Comparison of ENCODE assay signal across 1 cellular context in genomic region chr19:48746738-48747575, GRCh38.
A peak's percentile ranks its signal among the peaks of the same experiment; 100 is the strongest.
TF ChIP-seq lines count a peak whose summit lies in the region.

IZUMO1 (minus strand) TSS chr19:48746909; CDS start chr19:48745859, 1,050 bp downstream.

TF ChIP-seq in HEK293, 187 proteins besides CTCF, POLR2A, EP300 and RAD21 (continued from another document):
- TF ChIP-seq ATF2 (tag by site-specific recombination; IDR thresholded peaks at IDR 0.05; ENCODE audit: low read depth): peak; percentile 95
- TF ChIP-seq ZNF76 (tag by site-specific recombination; IDR thresholded peaks at IDR 0.05; ENCODE audit: borderline replicate concordance, low read depth): peak; percentile 96
- TF ChIP-seq GLI4 (tag by site-specific recombination; IDR thresholded peaks at IDR 0.05): no peak
- TF ChIP-seq ZNF18 (tag by site-specific recombination; IDR thresholded peaks at IDR 0.05): no peak
- peak; percentile 52 for TF ChIP-seq SP2 (tag by site-specific recombination; IDR thresholded peaks at IDR 0.05)
- peak; percentile 53; the same call in 1 of the 2 replicates for TF ChIP-seq SP3 (tag by site-specific recombination; IDR thresholded peaks at IDR 0.05)
- no peak for TF ChIP-seq ZNF239 (tag by site-specific recombination; IDR thresholded peaks at IDR 0.05)
- TF ChIP-seq EGR2 (tag by site-specific recombination; IDR thresholded peaks at IDR 0.05; ENCODE audit: low read depth): peak; percentile 74
- TF ChIP-seq ZNF777 (tag by site-specific recombination; IDR thresholded peaks at IDR 0.05; ENCODE audit: borderline replicate concordance): 0 out of 2 replicates have a peak, but pooled peaks have one; percentile 51
- TF ChIP-seq ZBTB6 (tag by site-specific recombination; IDR thresholded peaks at IDR 0.05): no peak
- TF ChIP-seq ZXDB (tag by site-specific recombination; IDR thresholded peaks at IDR 0.05): peak; percentile 48
